26 cellular contexts compared by ENCODE assay signal in genomic region chr7:81549484-81550016, GRCh38.
"Had no signal": no experiment of that assay in that cellular context is flagged by ENCODE, and none has a peak within 500 bp of the region (broad histone marks: within the 10 kb centered on the region; RNA-seq: fewer than 3 reads in every experiment).

No MANE protein-coding gene starts in this region.

- H3K4me3 Mint-ChIP-seq: activated CD4-positive, alpha-beta memory T cell treated with anti-CD3 and anti-CD28 coated beads for 36 hours; activated CD4-positive, alpha-beta T cell treated with anti-CD3 and anti-CD28 coated beads, Interleukin-2, amount 10 ng/mL, durations not matched to agents 7 days and 5 days; activated naive CD8-positive, alpha-beta T cell treated with anti-CD3 and anti-CD28 coated beads, Interleukin-2, amount 10 ng/mL, durations not matched to agents 7 days and 5 days; T-cell had no signal

- H3K4me1 ChIP-seq: adrenal gland had no signal

- H3K9me3 ChIP-seq: adrenal gland, MG63 had no signal

- H3K9me3 Mint-ChIP-seq: activated CD4-positive, alpha-beta T cell treated with anti-CD3 and anti-CD28 coated beads, Interleukin-2, amount 10 ng/mL, durations not matched to agents 7 days and 5 days; activated naive CD8-positive, alpha-beta T cell treated with anti-CD3 and anti-CD28 coated beads, Interleukin-2, amount 10 ng/mL, durations not matched to agents 7 days and 5 days had no signal

- H3K4me1 Mint-ChIP-seq: activated CD4-positive, alpha-beta T cell treated with anti-CD3 and anti-CD28 coated beads, Interleukin-2, amount 10 ng/mL, durations not matched to agents 7 days and 5 days; activated naive CD8-positive, alpha-beta T cell treated with anti-CD3 and anti-CD28 coated beads, Interleukin-2, amount 10 ng/mL, durations not matched to agents 7 days and 5 days; T-cell had no signal

- H3K9ac ChIP-seq: KMS-11 had no signal

- DNase-seq: activated CD4-positive, alpha-beta memory T cell treated with anti-CD3 and anti-CD28 coated beads for 36 hours; activated CD4-positive, alpha-beta T cell treated with anti-CD3 and anti-CD28 coated beads, Interleukin-2, amount 10 ng/mL, durations not matched to agents 7 days and 5 days; activated CD4-positive, CD25-positive, alpha-beta regulatory T cell; activated CD8-positive, alpha-beta memory T cell treated with anti-CD3 and anti-CD28 coated beads for 24 hours; activated naive CD4-positive, alpha-beta T cell treated with anti-CD3 and anti-CD28 coated beads, Interleukin-2, amount 50 U/mL, for 16 hours; activated naive CD8-positive, alpha-beta T cell treated with anti-CD3 and anti-CD28 coated beads, Interleukin-2, amount 10 ng/mL, durations not matched to agents 7 days and 5 days; activated T-cell treated with anti-CD3 and anti-CD28 coated beads for 4 hours; activated T-cell treated with anti-CD3 and anti-CD28 coated beads, Interleukin-2, amount 50 U/mL, for 48 hours; adrenal gland; anterior cingulate cortex; caudate nucleus; MG63; MV-4-11; NCI-H1092 treated with DMSO at 0.1 percent for 48 hours; NCI-H1417 treated with DMSO at 0.1 percent for 48 hours; NCI-H1694; NCI-H2029; NCI-H2107; NCI-H2171 treated with DMSO at 0.1 percent for 48 hours; NCI-H226; NCI-H526 treated with DMSO at 0.1 percent for 48 hours; SHP77; T-cell; T-helper 2 cell; T1000 had no signal

- H3K36me3 Mint-ChIP-seq: activated CD4-positive, alpha-beta memory T cell treated with anti-CD3 and anti-CD28 coated beads for 36 hours; activated naive CD8-positive, alpha-beta T cell treated with anti-CD3 and anti-CD28 coated beads, Interleukin-2, amount 10 ng/mL, durations not matched to agents 7 days and 5 days; T-cell had no signal

- H3K4me3 ChIP-seq: adrenal gland, MG63 had no signal

- H3K27ac ChIP-seq: adrenal gland, KMS-11 had no signal

- ATAC-seq: T-cell had no signal

- H3K27me3 ChIP-seq: adrenal gland, MG63 had no signal

- H3K36me3 ChIP-seq: adrenal gland, MG63 had no signal

- H3K4me2 ChIP-seq: KMS-11 had no signal

- H3K27ac Mint-ChIP-seq: activated CD4-positive, alpha-beta memory T cell treated with anti-CD3 and anti-CD28 coated beads for 36 hours; activated CD4-positive, alpha-beta T cell treated with anti-CD3 and anti-CD28 coated beads, Interleukin-2, amount 10 ng/mL, durations not matched to agents 7 days and 5 days; activated naive CD8-positive, alpha-beta T cell treated with anti-CD3 and anti-CD28 coated beads, Interleukin-2, amount 10 ng/mL, durations not matched to agents 7 days and 5 days; T-cell had no signal

- H3K27me3 Mint-ChIP-seq: activated CD4-positive, alpha-beta memory T cell treated with anti-CD3 and anti-CD28 coated beads for 36 hours; activated CD4-positive, alpha-beta T cell treated with anti-CD3 and anti-CD28 coated beads, Interleukin-2, amount 10 ng/mL, durations not matched to agents 7 days and 5 days; activated naive CD8-positive, alpha-beta T cell treated with anti-CD3 and anti-CD28 coated beads, Interleukin-2, amount 10 ng/mL, durations not matched to agents 7 days and 5 days; T-cell had no signal
